ENCODE assay signal across 15 cellular contexts in the genomic region with DNA sequence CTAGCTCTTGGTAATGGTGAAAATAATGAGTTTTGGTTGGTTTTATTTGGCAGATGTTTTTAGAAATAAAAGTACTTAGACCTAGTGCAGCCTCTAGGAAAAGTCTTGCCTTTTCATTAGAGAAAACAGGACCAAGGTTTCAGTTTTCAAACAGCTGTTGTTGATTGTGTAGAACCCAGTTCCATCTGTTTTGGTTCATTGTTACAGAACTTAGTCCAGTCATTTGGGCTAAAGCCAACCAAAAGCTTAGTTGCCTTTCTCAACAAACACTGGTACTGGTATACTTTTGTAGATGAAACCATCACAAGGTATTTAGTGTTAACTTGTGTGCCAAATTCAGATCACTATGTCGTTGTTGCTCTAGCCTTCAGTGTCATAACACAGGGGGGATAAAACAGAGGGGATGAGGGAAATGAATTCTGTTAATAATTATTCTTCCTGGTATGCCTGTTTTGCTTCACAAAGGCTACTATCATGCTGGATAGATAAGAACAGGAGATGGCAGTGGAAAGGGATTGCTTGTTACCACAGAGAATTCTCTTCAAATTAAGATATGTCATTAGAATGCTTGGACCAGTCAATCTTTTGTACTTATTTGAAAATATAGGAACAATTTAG. TPM values are rescaled to one million over a fixed set of nuclear protein-coding genes. Genes with fewer than 3 reads are reported as not detected.
A peak's percentile ranks its signal among the peaks of the same experiment; 100 is the strongest.
DNase-seq lines count a peak whose midpoint lies in the region; ATAC-seq and TF ChIP-seq lines count a peak whose summit lies in the region.
"Had no signal": no experiment of that assay in that cellular context is flagged by ENCODE, and none has a peak within 500 bp of the region (broad histone marks: within the 10 kb centered on the region; RNA-seq: fewer than 3 reads in every experiment).

No MANE protein-coding gene starts in this region.

- no peaks in the 10 kb centered on the region for H3K9me3 Mint-ChIP-seq in progenitor cell of endocrine pancreas (ENCODE audit: low read depth)
- H3K9me3 Mint-ChIP-seq: activated T-cell treated with anti-CD3 and anti-CD28 coated beads, Interleukin-2, amount 50 U/mL, for 4 hours; stimulated activated memory B cell treated with anti-CD40 and anti-IgM and Interleukin-4, amounts not matched to agents 10 μg/mL and 1 μg/mL and 100 μg/mL, for 72 hours had no signal

- H3K9me3 ChIP-seq in T-helper 17 cell (ENCODE audit: control insufficient read depth, low read length, poor library complexity, severe bottlenecking), result no peaks in the 10 kb centered on the region
- H3K9me3 ChIP-seq: SJSA1 had no signal

- H3K4me1 Mint-ChIP-seq in progenitor cell of endocrine pancreas (ENCODE audit: low read depth), result peaks cover 18% of the 10 kb centered on the region
- peaks cover 7% of the 10 kb centered on the region for H3K4me1 Mint-ChIP-seq in T-helper 17 cell
- H3K4me1 Mint-ChIP-seq: stimulated activated memory B cell treated with anti-CD40 and anti-IgM and Interleukin-4, amounts not matched to agents 10 μg/mL and 1 μg/mL and 100 μg/mL, for 72 hours had no signal

- no peak for ATAC-seq in T-helper 17 cell
- ATAC-seq in HG03521 (IDR thresholded peaks at IDR 0.05; ENCODE audit: unreplicated experiment), result no peak
- ATAC-seq: activated T-cell treated with anti-CD3 and anti-CD28 coated beads, Interleukin-2, amount 50 U/mL, for 4 hours; stimulated activated memory B cell treated with anti-CD40 and anti-IgM and Interleukin-4, amounts not matched to agents 10 μg/mL and 1 μg/mL and 100 μg/mL, for 72 hours had no signal

- H3K27me3 Mint-ChIP-seq in progenitor cell of endocrine pancreas, result no peaks in the 10 kb centered on the region
- H3K27me3 Mint-ChIP-seq in T-helper 17 cell, result no peaks in the 10 kb centered on the region
- H3K27me3 Mint-ChIP-seq: CD4-positive, CD25-positive, alpha-beta regulatory T cell; stimulated activated memory B cell treated with anti-CD40 and anti-IgM and Interleukin-4, amounts not matched to agents 10 μg/mL and 1 μg/mL and 100 μg/mL, for 72 hours had no signal

- peak overlapping the region; percentile 23 for H3K27ac Mint-ChIP-seq in progenitor cell of endocrine pancreas
- H3K27ac Mint-ChIP-seq in T-helper 17 cell, result no peak overlapping the region
- H3K27ac Mint-ChIP-seq: stimulated activated memory B cell treated with anti-CD40 and anti-IgM and Interleukin-4, amounts not matched to agents 10 μg/mL and 1 μg/mL and 100 μg/mL, for 72 hours had no signal

- H3K36me3 Mint-ChIP-seq in progenitor cell of endocrine pancreas (ENCODE audit: insufficient read depth) (peaks cover 16% of the 10 kb centered on the region), T-helper 17 cell (ENCODE audit: low read depth) (peaks cover 12% of the 10 kb centered on the region)

- H3K4me3 ChIP-seq in fibroblast of pulmonary artery (replicated peaks; ENCODE audit: low read depth, low read length), result no peak overlapping the region
- H3K4me3 ChIP-seq: SJSA1 had no signal

- DNase-seq in GM04504 (ENCODE audit: low read depth) (peak; percentile 29), NCI-H82 (lab: John Stamatoyannopoulos, UW) (peak; percentile 80), fibroblast of pulmonary artery (ENCODE audit: low read depth) (peak; percentile 73), progenitor cell of endocrine pancreas (ENCODE audit: low spot score, unreplicated experiment) (no peak), T-helper 17 cell (no peak), activated gamma-delta T cell treated with Interleukin-2 at 50 U/mL for 16 hours (no peak)
- DNase-seq: activated CD4-positive, alpha-beta T cell treated with anti-CD3 and anti-CD28 coated beads, Interleukin-2, amount 50 U/mL, for 1 hour; activated T-cell treated with anti-CD3 and anti-CD28 coated beads, Interleukin-2, amount 50 U/mL, for 4 hours; aorta; CD4-positive, CD25-positive, alpha-beta regulatory T cell; foreskin melanocyte; mammary epithelial cell had no signal

- TF ChIP-seq CTCF in fibroblast of pulmonary artery (IDR thresholded peaks at IDR 0.05; ENCODE audit: low read length, missing control alignments), result no peak
- no peak for TF ChIP-seq CTCF in progenitor cell of endocrine pancreas (IDR thresholded peaks at IDR 0.05; ENCODE audit: unreplicated experiment)

- H3K4me3 Mint-ChIP-seq in progenitor cell of endocrine pancreas (ENCODE audit: low read depth) (no peak overlapping the region), T-helper 17 cell (no peak overlapping the region)
- H3K4me3 Mint-ChIP-seq: activated T-cell treated with anti-CD3 and anti-CD28 coated beads, Interleukin-2, amount 50 U/mL, for 4 hours; CD4-positive, CD25-positive, alpha-beta regulatory T cell; stimulated activated memory B cell treated with anti-CD40 and anti-IgM and Interleukin-4, amounts not matched to agents 10 μg/mL and 1 μg/mL and 100 μg/mL, for 72 hours had no signal

RNA-seq across cellular contexts. Expression of a gene that starts 12.6 kb away (rescaled TPM):
- 17.6 and 19.8 TPM in 2 replicates for total RNA-seq in progenitor cell of endocrine pancreas
- 10 to 100 TPM; 11.8 to 17.6 TPM for total RNA-seq in T-helper 17 cell

Comparison
In these comparisons a context has a peak if more than half of its experiments do, and no peak if none do; other contexts are left out.
1. DNase-seq: peak in GM04504 (single experiment), NCI-H82 (single experiment) and fibroblast of pulmonary artery (single experiment); none in progenitor cell of endocrine pancreas (single experiment), T-helper 17 cell (0 of 3) and activated gamma-delta T cell treated with Interleukin-2 at 50 U/mL for 16 hours (single experiment).